In the genomic region with DNA sequence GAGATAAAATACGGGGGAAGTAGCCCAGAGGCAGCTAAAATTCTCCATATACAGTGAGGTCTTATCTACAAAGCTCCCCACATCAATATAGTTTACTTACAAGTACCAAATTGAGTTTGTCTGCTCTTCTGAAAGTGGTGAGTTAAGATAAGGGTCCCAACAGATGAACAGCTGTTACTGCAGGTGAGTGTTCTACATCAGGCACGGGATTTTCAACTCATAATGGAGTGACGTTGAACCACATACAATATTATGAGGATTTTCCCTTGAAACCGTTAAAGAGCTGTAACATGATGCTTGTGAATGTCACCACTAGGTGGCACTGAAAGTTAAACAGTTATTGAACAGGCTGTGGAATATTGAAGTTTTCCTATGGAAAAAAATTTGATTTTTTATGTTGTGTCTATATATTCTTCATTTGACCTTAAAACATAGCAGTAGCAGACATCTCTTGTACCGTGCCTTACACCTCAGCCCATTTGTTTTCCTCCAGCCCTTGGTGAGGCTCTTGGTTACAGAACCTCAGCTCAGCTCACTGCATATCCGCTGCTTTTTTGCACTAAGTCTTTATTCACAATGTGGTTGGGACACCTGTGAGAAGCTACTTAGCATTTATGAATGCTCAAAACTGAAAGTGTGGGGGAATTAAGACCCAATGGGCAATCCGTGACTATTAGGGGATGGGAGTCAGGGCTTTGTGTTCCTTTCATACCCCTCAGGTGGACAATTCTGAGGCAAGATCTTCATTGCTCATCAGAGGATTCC, we compare ENCODE assay signal across 8 cellular contexts. TPM values are rescaled to one million over a fixed set of nuclear protein-coding genes. Genes with fewer than 3 reads are reported as not detected.
A peak's percentile ranks its signal among the peaks of the same experiment; 100 is the strongest.
DNase-seq lines count a peak whose midpoint lies in the region; ATAC-seq and TF ChIP-seq lines count a peak whose summit lies in the region.

No MANE protein-coding gene starts in this region.

- H3K36me3 ChIP-seq in CD4-positive, CD25-positive, alpha-beta regulatory T cell (ENCODE audit: control insufficient read depth, insufficient read depth, low read length), result no peaks in the 10 kb centered on the region
- no peaks in the 10 kb centered on the region for H3K36me3 ChIP-seq in SK-N-MC (ENCODE audit: insufficient read depth, low read length)
- no peaks in the 10 kb centered on the region for H3K36me3 ChIP-seq in neural cell (ENCODE audit: insufficient read depth, low read length)

- no peaks in the 10 kb centered on the region for H3K36me3 Mint-ChIP-seq in CD4-positive, CD25-positive, alpha-beta regulatory T cell
- H3K36me3 Mint-ChIP-seq in activated T-helper 1 cell treated with anti-CD3 and anti-CD28 coated beads, Interleukin-12 subunit alpha, Interleukin-12 subunit beta, Interleukin-2, Interleukin-4 antibody, amounts not matched to agents 30 ng/mL and 10 ng/mL and 1 ng/mL, durations not matched to agents 14 hours and 24 hours and 36 hours (ENCODE audit: low read depth), result no peaks in the 10 kb centered on the region

- H3K27ac Mint-ChIP-seq in CD4-positive, CD25-positive, alpha-beta regulatory T cell, result no peak overlapping the region
- no peak overlapping the region for H3K27ac Mint-ChIP-seq in activated T-helper 1 cell treated with anti-CD3 and anti-CD28 coated beads, Interleukin-12 subunit alpha, Interleukin-12 subunit beta, Interleukin-2, Interleukin-4 antibody, amounts not matched to agents 30 ng/mL and 10 ng/mL and 1 ng/mL, durations not matched to agents 14 hours and 24 hours and 36 hours

- H3K27me3 Mint-ChIP-seq in CD4-positive, CD25-positive, alpha-beta regulatory T cell, result peaks cover 33% of the 10 kb centered on the region
- H3K27me3 Mint-ChIP-seq in activated T-helper 1 cell treated with anti-CD3 and anti-CD28 coated beads, Interleukin-12 subunit alpha, Interleukin-12 subunit beta, Interleukin-2, Interleukin-4 antibody, amounts not matched to agents 30 ng/mL and 10 ng/mL and 1 ng/mL, durations not matched to agents 14 hours and 24 hours and 36 hours (ENCODE audit: insufficient read depth), result peaks cover 26% of the 10 kb centered on the region

- H3K27me3 ChIP-seq in CD4-positive, CD25-positive, alpha-beta regulatory T cell (ENCODE audit: control insufficient read depth, insufficient read depth, low read length), result peaks cover 15% of the 10 kb centered on the region
- H3K27me3 ChIP-seq in neural cell (ENCODE audit: insufficient read depth, low read depth, low read length), result no peaks in the 10 kb centered on the region

- no peak overlapping the region for H3K4me3 Mint-ChIP-seq in CD4-positive, CD25-positive, alpha-beta regulatory T cell
- no peak overlapping the region for H3K4me3 Mint-ChIP-seq in activated T-helper 1 cell treated with anti-CD3 and anti-CD28 coated beads, Interleukin-12 subunit alpha, Interleukin-12 subunit beta, Interleukin-2, Interleukin-4 antibody, amounts not matched to agents 30 ng/mL and 10 ng/mL and 1 ng/mL, durations not matched to agents 14 hours and 24 hours and 36 hours

- H2AFZ ChIP-seq in neural cell (ENCODE audit: low read depth, low read length), result no peak overlapping the region

- no peak for TF ChIP-seq EP300 in neural cell (conservative IDR thresholded peaks at IDR 0.05; ENCODE audit: poor library complexity, severe bottlenecking)

- H3K4me2 ChIP-seq in neural cell (ENCODE audit: low read length), result no peak overlapping the region

- DNase-seq in CD4-positive, CD25-positive, alpha-beta regulatory T cell, result peak in 2 of 3 donors; percentile 37 to 45
- DNase-seq in GM13976 (ENCODE audit: low spot score), result peak; percentile 44
- peak; percentile 64 for DNase-seq in KBM-7
- DNase-seq in SK-N-MC (ENCODE audit: low read depth, low spot score), result peak; percentile 44
- DNase-seq in epithelial cell of esophagus (ENCODE audit: low read depth), result peak; percentile 72
- no peak for DNase-seq in activated T-helper 1 cell treated with anti-CD3 and anti-CD28 coated beads, Interleukin-12 subunit alpha, Interleukin-12 subunit beta, Interleukin-2, Interleukin-4 antibody, amounts not matched to agents 30 ng/mL and 10 ng/mL and 1 ng/mL, durations not matched to agents 14 hours and 24 hours and 36 hours (ENCODE audit: low spot score)

- no peak overlapping the region for H3K27ac ChIP-seq in CD4-positive, CD25-positive, alpha-beta regulatory T cell (ENCODE audit: insufficient read depth, low read length, poor library complexity, severe bottlenecking)
- H3K27ac ChIP-seq in SK-N-MC, result no peak overlapping the region
- H3K27ac ChIP-seq in neural cell (ENCODE audit: low read length), result no peak overlapping the region

- TF ChIP-seq RAD21 in neural cell (conservative IDR thresholded peaks at IDR 0.05), result peak; percentile 83

- TF ChIP-seq CTCF in GM13976 (IDR thresholded peaks at IDR 0.05; ENCODE audit: borderline replicate concordance, control extremely low read depth, extremely low read depth, insufficient read depth, missing control alignments) (peak; percentile 52), epithelial cell of esophagus (IDR thresholded peaks at IDR 0.05; ENCODE audit: insufficient read depth, low read depth, low read length, missing control alignments) (peak; percentile 72), neural cell (IDR thresholded peaks at IDR 0.05; ENCODE audit: poor library complexity, severe bottlenecking) (peak; percentile 89)

- H3K9ac ChIP-seq in SK-N-MC (ENCODE audit: insufficient read length) (no peak overlapping the region), neural cell (ENCODE audit: low read length) (no peak overlapping the region)

- H3K4me3 ChIP-seq in CD4-positive, CD25-positive, alpha-beta regulatory T cell (ENCODE audit: low read depth, low read length), result no peak overlapping the region
- H3K4me3 ChIP-seq in SK-N-MC (no peak overlapping the region), epithelial cell of esophagus (ENCODE audit: low read length) (no peak overlapping the region), neural cell (ENCODE audit: low read length) (no peak overlapping the region)

- no peaks in the 10 kb centered on the region for H3F3A ChIP-seq in neural cell (ENCODE audit: insufficient read depth, low read length, poor library complexity, severe bottlenecking)

- H3K9me2 ChIP-seq in neural cell (ENCODE audit: insufficient read depth, low read length), result no peaks in the 10 kb centered on the region

- no peaks in the 10 kb centered on the region for H3K79me2 ChIP-seq in neural cell (replicated peaks; ENCODE audit: insufficient read depth, low read length)

- peaks cover 6% of the 10 kb centered on the region for H3K4me1 ChIP-seq in CD4-positive, CD25-positive, alpha-beta regulatory T cell (ENCODE audit: control insufficient read depth, insufficient read depth, low read length, poor library complexity, severe bottlenecking)

- intact Hi-C loops in activated T-helper 1 cell treated with anti-CD3 and anti-CD28 coated beads, Interleukin-12 subunit alpha, Interleukin-12 subunit beta, Interleukin-2, Interleukin-4 antibody, amounts not matched to agents 30 ng/mL and 10 ng/mL and 1 ng/mL, durations not matched to agents 14 hours and 24 hours and 36 hours (cut with micrococcal nuclease), result loop anchor here (1.0 to 10.0 kb wide), 6 partner anchors 201 to 1011 kb away; no protein-coding TSS in a partner anchor

- in situ Hi-C loops in GM13976 (cut with MboI; ENCODE audit: low sequenced_read_pairs, unreplicated experiment), result no loop called here
- in situ Hi-C loops in KBM-7 (cut with MboI; ENCODE audit: low pct_unique_long_range_greater_than_20kb, low sequenced_read_pairs), result no loop called here

- H4K20me1 ChIP-seq in neural cell (ENCODE audit: insufficient read depth), result no peaks in the 10 kb centered on the region

- no peaks in the 10 kb centered on the region for H3K9me3 ChIP-seq in CD4-positive, CD25-positive, alpha-beta regulatory T cell (ENCODE audit: control insufficient read depth in 2 of 2, low read length in 2 of 2)
- H3K9me3 ChIP-seq in SK-N-MC (ENCODE audit: low read depth, low read length) (no peaks in the 10 kb centered on the region), neural cell (ENCODE audit: low read length) (no peaks in the 10 kb centered on the region)

- peak in 1 of 2 donors; percentile 47 for ATAC-seq in CD4-positive, CD25-positive, alpha-beta regulatory T cell (ENCODE audit: low read depth in 2 of 2)
- no peak for ATAC-seq in GM21528 (IDR thresholded peaks at IDR 0.05; ENCODE audit: low FRiP score, unreplicated experiment)

- peaks cover 0 to 2% (median 0%) of the 10 kb centered on the region in 7 donors for H3K9me3 Mint-ChIP-seq in CD4-positive, CD25-positive, alpha-beta regulatory T cell
- no peaks in the 10 kb centered on the region for H3K9me3 Mint-ChIP-seq in activated T-helper 1 cell treated with anti-CD3 and anti-CD28 coated beads, Interleukin-12 subunit alpha, Interleukin-12 subunit beta, Interleukin-2, Interleukin-4 antibody, amounts not matched to agents 30 ng/mL and 10 ng/mL and 1 ng/mL, durations not matched to agents 14 hours and 24 hours and 36 hours

- peaks cover 0 to 12% (median 7%) of the 10 kb centered on the region in 4 donors for H3K4me1 Mint-ChIP-seq in CD4-positive, CD25-positive, alpha-beta regulatory T cell
- H3K4me1 Mint-ChIP-seq in activated T-helper 1 cell treated with anti-CD3 and anti-CD28 coated beads, Interleukin-12 subunit alpha, Interleukin-12 subunit beta, Interleukin-2, Interleukin-4 antibody, amounts not matched to agents 30 ng/mL and 10 ng/mL and 1 ng/mL, durations not matched to agents 14 hours and 24 hours and 36 hours (ENCODE audit: low read depth), result peaks cover 16% of the 10 kb centered on the region

TF ChIP-seq in neural cell, 6 proteins besides CTCF, POLR2A, EP300 and RAD21:
- TF ChIP-seq MXI1 (conservative IDR thresholded peaks at IDR 0.05; ENCODE audit: poor library complexity, severe bottlenecking) (no peak), SMC3 (conservative IDR thresholded peaks at IDR 0.05; ENCODE audit: poor library complexity) (peak; percentile 91)

RNA-seq across cellular contexts. Expression of a gene that starts 23.2 kb away (rescaled TPM):
- total RNA-seq in CD4-positive, CD25-positive, alpha-beta regulatory T cell, result not detected
- under 1 TPM in 2 of 4 donors, not detected in 2; 0.12 to 0.16 TPM for polyA plus RNA-seq in CD4-positive, CD25-positive, alpha-beta regulatory T cell
- 0.19 and 0.28 TPM in 2 replicates for polyA plus RNA-seq in neural cell
- polyA minus RNA-seq in neural cell, result 0.23 and 0.49 TPM in 2 replicates
- 0.22 TPM in 1 of 2 replicates, not detected in the other for total RNA-seq in activated T-helper 1 cell treated with anti-CD3 and anti-CD28 coated beads, Interleukin-12 subunit alpha, Interleukin-12 subunit beta, Interleukin-2, Interleukin-4 antibody, amounts not matched to agents 30 ng/mL and 10 ng/mL and 1 ng/mL, durations not matched to agents 14 hours and 24 hours and 36 hours

RNA-seq across cellular contexts. Expression of a gene that starts 50.3 kb away (rescaled TPM):
- not detected for total RNA-seq in CD4-positive, CD25-positive, alpha-beta regulatory T cell
- not detected for polyA plus RNA-seq in CD4-positive, CD25-positive, alpha-beta regulatory T cell
- polyA plus RNA-seq in neural cell, result not detected in 2 replicates
- not detected in 2 replicates for polyA minus RNA-seq in neural cell
- not detected in 2 replicates for total RNA-seq in activated T-helper 1 cell treated with anti-CD3 and anti-CD28 coated beads, Interleukin-12 subunit alpha, Interleukin-12 subunit beta, Interleukin-2, Interleukin-4 antibody, amounts not matched to agents 30 ng/mL and 10 ng/mL and 1 ng/mL, durations not matched to agents 14 hours and 24 hours and 36 hours
